Comparison of ENCODE assay signal across 20 cellular contexts in the genomic region with DNA sequence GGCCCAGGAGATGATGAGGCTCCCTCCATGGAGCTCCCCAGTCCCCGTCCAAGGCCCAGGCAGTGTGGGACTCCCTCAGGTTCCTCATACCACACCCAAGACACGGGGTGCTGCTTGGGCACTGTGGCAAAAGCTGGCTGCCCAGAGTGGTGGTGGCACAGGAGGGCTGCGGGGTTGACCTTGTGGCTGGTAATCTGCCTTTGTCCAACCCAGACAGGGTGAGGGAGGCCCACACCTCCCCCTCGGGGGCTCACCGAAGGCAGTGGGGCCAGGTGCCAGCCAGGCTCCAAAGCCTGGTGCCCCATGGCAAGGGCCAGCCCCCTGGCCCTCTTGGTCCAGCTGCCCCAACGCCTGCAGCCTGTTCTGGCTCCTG. TPM values are rescaled to one million over a fixed set of nuclear protein-coding genes. Genes with fewer than 3 reads are reported as not detected.
A peak's percentile ranks its signal among the peaks of the same experiment; 100 is the strongest.
DNase-seq lines count a peak whose midpoint lies in the region; ATAC-seq and TF ChIP-seq lines count a peak whose summit lies in the region.
"Had no signal": no experiment of that assay in that cellular context is flagged by ENCODE, and none has a peak within 500 bp of the region (broad histone marks: within the 10 kb centered on the region; RNA-seq: fewer than 3 reads in every experiment).

No MANE protein-coding gene starts in this region.

- H3K4me1 ChIP-seq in breast epithelium: peaks cover 22 to 33% of the 10 kb centered on the region in 2 donors
- H3K4me1 ChIP-seq: testis had no signal

- TF ChIP-seq POLR2A in breast epithelium (IDR thresholded peaks at IDR 0.05): no peak

- H3K4me1 Mint-ChIP-seq in MCF 10A (ENCODE audit: insufficient read depth, unreplicated experiment) (peaks cover 28% of the 10 kb centered on the region), osteocyte (ENCODE audit: unreplicated experiment) (peaks cover 25% of the 10 kb centered on the region), T-cell (peaks cover 12 to 19% (median 17%) of the 10 kb centered on the region in 3 donors)
- H3K4me1 Mint-ChIP-seq in activated naive CD8-positive, alpha-beta T cell treated with anti-CD3 and anti-CD28 coated beads, Interleukin-2, amount 50 U/mL, for 24 hours: peaks cover 8% of the 10 kb centered on the region

- H3K27ac ChIP-seq in breast epithelium (peak overlapping the region; percentile 87 to 94), epithelial cell of prostate (peak overlapping the region; percentile 97)
- H3K27ac ChIP-seq: testis had no signal

- CTCF ChIA-PET in MCF 10A (lab: Yijun Ruan, JAX) (interaction anchor here (1.0 to 2.1 kb wide), 4 partner anchors 9 to 381 kb away, joined by 4 to 16 read pairs (median 4); a partner anchor contains a TSS), T-cell (lab: Charles Lee) (no interaction called here)

- H3K27me3 ChIP-seq in breast epithelium: no peaks in the 10 kb centered on the region
- H3K27me3 ChIP-seq: testis had no signal

- no peak overlapping the region for H3K27ac Mint-ChIP-seq in MCF 10A (ENCODE audit: low read depth, unreplicated experiment)
- peak overlapping the region; percentile 56 for H3K27ac Mint-ChIP-seq in osteocyte (ENCODE audit: unreplicated experiment)
- H3K27ac Mint-ChIP-seq in activated naive CD8-positive, alpha-beta T cell treated with anti-CD3 and anti-CD28 coated beads, Interleukin-2, amount 50 U/mL, for 24 hours: no peak overlapping the region
- H3K27ac Mint-ChIP-seq in T-cell: no peak overlapping the region
- H3K27ac Mint-ChIP-seq: activated CD8-positive, alpha-beta T cell treated with anti-CD3 and anti-CD28 coated beads for 36 hours; activated naive CD8-positive, alpha-beta T cell treated with anti-CD3 and anti-CD28 coated beads, Interleukin-2, amount 10 ng/mL, durations not matched to agents 7 days and 5 days; activated T-cell treated with anti-CD3 and anti-CD28 coated beads, Interleukin-2, amount 50 U/mL, for 72 hours; CD4-positive, alpha-beta T cell had no signal

- no peaks in the 10 kb centered on the region for H3K9me3 ChIP-seq in breast epithelium
- H3K9me3 ChIP-seq: testis had no signal

- DNase-seq in breast epithelium (ENCODE audit: low spot score in 2 of 2) (no peak), MCF 10A (ENCODE audit: unreplicated experiment) (no peak), epithelial cell of prostate (ENCODE audit: low read depth, low spot score) (no peak), osteocyte (ENCODE audit: extremely low spot score, unreplicated experiment) (no peak), NCI-H1694 (lab: John Stamatoyannopoulos, UW) (no peak), T-cell (no peak)
- DNase-seq in activated naive CD8-positive, alpha-beta T cell treated with anti-CD3 and anti-CD28 coated beads, Interleukin-2, amount 50 U/mL, for 24 hours: no peak
- DNase-seq: activated CD8-positive, alpha-beta T cell treated with anti-CD3 and anti-CD28 coated beads for 36 hours; activated naive CD8-positive, alpha-beta T cell treated with anti-CD3 and anti-CD28 coated beads, Interleukin-2, amount 10 ng/mL, durations not matched to agents 7 days and 5 days; activated T-cell treated with anti-CD3 and anti-CD28 coated beads, Interleukin-2, amount 50 U/mL, for 72 hours; caudate nucleus; CD4-positive, alpha-beta T cell; foreskin melanocyte; NCI-H2081 treated with DMSO at 0.1 percent for 48 hours; NCI-H748 treated with DMSO at 0.1 percent for 48 hours; stimulated activated CD4-positive, alpha-beta T cell treated with anti-CD3 and anti-CD28 coated beads, Interleukin-4, amount 100 ng/mL, for 24 hours; stimulated activated CD8-positive, alpha-beta memory T cell treated with anti-CD3 and anti-CD28 coated beads, Interleukin-4, amount 100 ng/mL, for 48 hours; testis had no signal

- no peak overlapping the region for H3K4me3 Mint-ChIP-seq in MCF 10A (ENCODE audit: unreplicated experiment)
- no peak overlapping the region for H3K4me3 Mint-ChIP-seq in osteocyte (ENCODE audit: unreplicated experiment)
- H3K4me3 Mint-ChIP-seq in activated naive CD8-positive, alpha-beta T cell treated with anti-CD3 and anti-CD28 coated beads, Interleukin-2, amount 50 U/mL, for 24 hours: no peak overlapping the region
- no peak overlapping the region for H3K4me3 Mint-ChIP-seq in T-cell
- H3K4me3 Mint-ChIP-seq: activated CD8-positive, alpha-beta T cell treated with anti-CD3 and anti-CD28 coated beads for 36 hours; activated naive CD8-positive, alpha-beta T cell treated with anti-CD3 and anti-CD28 coated beads, Interleukin-2, amount 10 ng/mL, durations not matched to agents 7 days and 5 days; activated T-cell treated with anti-CD3 and anti-CD28 coated beads, Interleukin-2, amount 50 U/mL, for 72 hours; CD4-positive, alpha-beta T cell had no signal

- H3K27me3 Mint-ChIP-seq in MCF 10A (ENCODE audit: insufficient read depth, unreplicated experiment) (no peaks in the 10 kb centered on the region), osteocyte (ENCODE audit: unreplicated experiment) (no peaks in the 10 kb centered on the region), T-cell (no peaks in the 10 kb centered on the region)
- H3K27me3 Mint-ChIP-seq in activated naive CD8-positive, alpha-beta T cell treated with anti-CD3 and anti-CD28 coated beads, Interleukin-2, amount 50 U/mL, for 24 hours: no peaks in the 10 kb centered on the region
- H3K27me3 Mint-ChIP-seq: activated CD8-positive, alpha-beta T cell treated with anti-CD3 and anti-CD28 coated beads for 36 hours; activated naive CD8-positive, alpha-beta T cell treated with anti-CD3 and anti-CD28 coated beads, Interleukin-2, amount 10 ng/mL, durations not matched to agents 7 days and 5 days; CD4-positive, alpha-beta T cell had no signal

- no peak overlapping the region for H3K4me3 ChIP-seq in breast epithelium
- H3K4me3 ChIP-seq: testis had no signal

- no peaks in the 10 kb centered on the region for H3K36me3 ChIP-seq in breast epithelium

- intact Hi-C loops in breast epithelium (cut with DNase I; ENCODE audit: low total_unique reads) (no loop called here), MCF 10A (cut with micrococcal nuclease) (no loop called here)

- ATAC-seq in activated naive CD8-positive, alpha-beta T cell treated with anti-CD3 and anti-CD28 coated beads, Interleukin-2, amount 50 U/mL, for 24 hours: no peak
- ATAC-seq in HG02884 (IDR thresholded peaks at IDR 0.05; ENCODE audit: unreplicated experiment) (no peak), T-cell (replicated peaks in 1 of 4) (no peak)
- ATAC-seq: sciatic nerve had no signal

- BruUV-seq in MCF 10A (replicated peaks; lab: Mats Ljungman, UMichigan): no TSS peak

- TF ChIP-seq CTCF in breast epithelium (IDR thresholded peaks at IDR 0.05) (no peak), MCF 10A (IDR thresholded peaks at IDR 0.05; ENCODE audit: unreplicated experiment) (no peak), osteocyte (IDR thresholded peaks at IDR 0.05) (no peak)

- no peaks in the 10 kb centered on the region for H3K36me3 Mint-ChIP-seq in MCF 10A (ENCODE audit: insufficient read depth, unreplicated experiment)
- no peaks in the 10 kb centered on the region for H3K36me3 Mint-ChIP-seq in osteocyte (ENCODE audit: unreplicated experiment)
- H3K36me3 Mint-ChIP-seq in activated naive CD8-positive, alpha-beta T cell treated with anti-CD3 and anti-CD28 coated beads, Interleukin-2, amount 50 U/mL, for 24 hours (ENCODE audit: low read depth): no peaks in the 10 kb centered on the region
- peaks cover 2% of the 10 kb centered on the region for H3K36me3 Mint-ChIP-seq in T-cell
- H3K36me3 Mint-ChIP-seq: activated naive CD8-positive, alpha-beta T cell treated with anti-CD3 and anti-CD28 coated beads, Interleukin-2, amount 10 ng/mL, durations not matched to agents 7 days and 5 days had no signal

- POLR2A ChIA-PET in MCF 10A (lab: Yijun Ruan, JAX): interaction anchor here (1.1 to 2.9 kb wide), 4 partner anchors 9 to 21 kb away, joined by 3 to 24 read pairs (median 10); a partner anchor contains a TSS
- POLR2A ChIA-PET in T-cell (lab: Charles Lee): no interaction called here

- H3K9me3 Mint-ChIP-seq in MCF 10A (ENCODE audit: unreplicated experiment) (no peaks in the 10 kb centered on the region), osteocyte (ENCODE audit: unreplicated experiment) (no peaks in the 10 kb centered on the region), T-cell (no peaks in the 10 kb centered on the region)
- no peaks in the 10 kb centered on the region for H3K9me3 Mint-ChIP-seq in activated naive CD8-positive, alpha-beta T cell treated with anti-CD3 and anti-CD28 coated beads, Interleukin-2, amount 50 U/mL, for 24 hours
- H3K9me3 Mint-ChIP-seq: activated CD8-positive, alpha-beta T cell treated with anti-CD3 and anti-CD28 coated beads for 36 hours; activated naive CD8-positive, alpha-beta T cell treated with anti-CD3 and anti-CD28 coated beads, Interleukin-2, amount 10 ng/mL, durations not matched to agents 7 days and 5 days; activated T-cell treated with anti-CD3 and anti-CD28 coated beads, Interleukin-2, amount 50 U/mL, for 72 hours; CD4-positive, alpha-beta T cell had no signal

RNA-seq across cellular contexts. Expression of a gene that starts 17.2 kb away (rescaled TPM):
- 1 to 10 TPM in 2 of 3 donors, not detected in 1; 2.0 to 2.3 TPM for total RNA-seq in breast epithelium
- total RNA-seq in MCF 10A (2022): 118 and 135 TPM in 2 replicates
- total RNA-seq in osteocyte: 89.6 and 96.1 TPM in 2 replicates
- 1 to 10 TPM in 1 of 5 donors, under 1 TPM in 4; 0.65 to 1.3 (median 0.79) TPM for total RNA-seq in T-cell

RNA-seq across cellular contexts. Expression of a gene that starts 26.4 kb away (rescaled TPM):
- total RNA-seq in breast epithelium (100 to 1,000 TPM in 1 of 3 donors, 10 to 100 TPM in 2; 48.2 to 136 (median 88.8) TPM), MCF 10A (2022) (5.7 and 6.9 TPM in 2 replicates), osteocyte (18.1 and 19.2 TPM in 2 replicates), T-cell (1 to 10 TPM; 2.1 to 7.0 (median 5.3) TPM)

Comparison
In these comparisons a context has a peak if more than half of its experiments do, and no peak if none do; other contexts are left out.
1. RNA of a gene that starts 17.2 kb away (total RNA-seq): 118 to 135 TPM in MCF 10A and 89.6 to 96.1 TPM in osteocyte; 2.0 to 2.3 TPM in breast epithelium and 0.65 to 1.3 TPM in T-cell; every median in the first group is over 10 times any median in the second.